ENCODE assay signal across 17 cellular contexts in the genomic region with DNA sequence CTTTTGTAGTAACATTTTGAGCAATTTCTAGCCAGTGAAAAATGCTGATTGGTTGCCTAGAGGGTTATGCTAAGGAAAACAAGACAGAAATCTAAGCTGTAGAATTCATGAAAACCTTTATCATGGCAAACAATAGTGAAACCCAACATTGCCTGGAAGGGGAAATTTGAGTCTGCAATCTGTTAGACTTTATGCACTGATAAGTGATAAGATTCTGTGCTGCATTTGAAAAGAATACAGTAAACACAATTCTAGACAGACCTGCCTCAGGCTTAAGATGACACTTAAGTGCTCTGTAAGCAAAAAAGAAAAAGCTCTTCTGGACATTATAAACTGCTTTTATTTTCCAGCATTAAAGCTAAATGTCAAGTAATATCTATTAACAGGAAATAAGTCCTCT.
"Had no signal": no experiment of that assay in that cellular context is flagged by ENCODE, and none has a peak within 500 bp of the region (broad histone marks: within the 10 kb centered on the region; RNA-seq: fewer than 3 reads in every experiment).

No MANE protein-coding gene starts in this region.

- H3K4me3 ChIP-seq: adrenal gland, breast epithelium, gastrocnemius medialis, left lung, transverse colon, vagina had no signal

- DNase-seq: activated CD4-positive, alpha-beta T cell treated with anti-CD3 and anti-CD28 coated beads, Interleukin-2, amount 50 U/mL, for 4 hours; activated gamma-delta T cell; adrenal gland; cortex of kidney; erythroblast; gastrocnemius medialis; head of caudate nucleus; kidney; left lung; occipital lobe; posterior cingulate gyrus; stimulated activated CD8-positive, alpha-beta memory T cell treated with anti-CD3 and anti-CD28 coated beads, Interleukin-4, amount 100 ng/mL, for 48 hours; stimulated activated naive CD8-positive, alpha-beta T cell treated with anti-CD3 and anti-CD28 coated beads, Interleukin-15, Interleukin-2, amounts not matched to agents 100 U/mL and 50 U/mL, for 24 hours; transverse colon had no signal

- H3K27ac ChIP-seq: adrenal gland, breast epithelium, gastrocnemius medialis, left lung, transverse colon, vagina had no signal

- H3K36me3 ChIP-seq: adrenal gland, breast epithelium, gastrocnemius medialis, left lung, transverse colon, vagina had no signal

- H3K9me3 ChIP-seq: adrenal gland, breast epithelium, gastrocnemius medialis, left lung, transverse colon, vagina had no signal

- ATAC-seq: activated naive CD4-positive, alpha-beta T cell treated with anti-CD3 and anti-CD28 coated beads, Interleukin-2, amount 50 U/mL, for 72 hours; gastrocnemius medialis; left lung; stimulated activated naive CD8-positive, alpha-beta T cell treated with anti-CD3 and anti-CD28 coated beads, Interleukin-15, Interleukin-2, amounts not matched to agents 100 U/mL and 50 U/mL, for 24 hours had no signal

- H3K4me1 ChIP-seq: adrenal gland, breast epithelium, gastrocnemius medialis, left lung, transverse colon had no signal

- H3K27me3 ChIP-seq: adrenal gland, breast epithelium, gastrocnemius medialis, left lung, transverse colon, vagina had no signal
